In genomic region chr10:90378524-90379076, GRCh38 we compare ENCODE assay signal across 20 cellular contexts.
"Had no signal": no experiment of that assay in that cellular context is flagged by ENCODE, and none has a peak within 500 bp of the region (broad histone marks: within the 10 kb centered on the region; RNA-seq: fewer than 3 reads in every experiment).

No MANE protein-coding gene starts in this region.

- H3K9me3 ChIP-seq: mucosa of descending colon, sigmoid colon, SK-N-SH, upper lobe of left lung had no signal

- H3K27me3 ChIP-seq: cardiac muscle cell, sigmoid colon, upper lobe of left lung had no signal

- H3K4me1 ChIP-seq: sigmoid colon, upper lobe of left lung had no signal

- DNase-seq: activated CD4-positive, alpha-beta T cell treated with anti-CD3 and anti-CD28 coated beads, Interleukin-2, amount 50 U/mL, for 1 hour; activated CD4-positive, CD25-positive, alpha-beta regulatory T cell; activated naive CD4-positive, alpha-beta T cell treated with anti-CD3 and anti-CD28 coated beads, Interleukin-2, amount 10 ng/mL, durations not matched to agents 7 days and 5 days; activated T-cell treated with anti-CD3 and anti-CD28 coated beads for 4 hours; effector memory CD8-positive, alpha-beta T cell; glutamatergic neuron; left colon; mucosa of descending colon; natural killer cell; nucleus accumbens; sigmoid colon; SK-N-SH; stimulated activated CD4-positive, alpha-beta T cell treated with anti-CD3 and anti-CD28 coated beads, Interleukin-4, amount 100 ng/mL, for 1 hour; stimulated activated CD8-positive, alpha-beta memory T cell treated with anti-CD3 and anti-CD28 coated beads, Interleukin-4, amount 100 ng/mL, for 48 hours; stimulated activated naive CD8-positive, alpha-beta T cell treated with anti-CD3 and anti-CD28 coated beads, Interleukin-15, Interleukin-2, amounts not matched to agents 100 U/mL and 50 U/mL, for 24 hours; upper lobe of left lung had no signal

- H3K4me2 ChIP-seq: SK-N-SH had no signal

- ATAC-seq: activated T-helper 17 cell treated with anti-CD3 and anti-CD28 coated beads, Interleukin-2, amount 50 U/mL, for 72 hours; effector memory CD8-positive, alpha-beta T cell; left colon; mucosa of descending colon; natural killer cell; stimulated activated naive CD8-positive, alpha-beta T cell treated with anti-CD3 and anti-CD28 coated beads, Interleukin-15, Interleukin-2, amounts not matched to agents 100 U/mL and 50 U/mL, for 24 hours had no signal

- H3K36me3 ChIP-seq: cardiac muscle cell, sigmoid colon, upper lobe of left lung had no signal

- H3K4me3 ChIP-seq: cardiac muscle cell, coronary artery, lung, mucosa of descending colon, sigmoid colon, upper lobe of left lung had no signal

- H3K27ac ChIP-seq: cardiac muscle cell, coronary artery, sigmoid colon, upper lobe of left lung had no signal

- H3K9ac ChIP-seq: SK-N-SH had no signal
